8 cellular contexts compared by ENCODE assay signal in genomic region chr16:18997001-18997400, GRCh38. TPM values are rescaled to one million over a fixed set of nuclear protein-coding genes. Genes with fewer than 3 reads are reported as not detected.
DNase-seq lines count a peak whose midpoint lies in the region; ATAC-seq and TF ChIP-seq lines count a peak whose summit lies in the region.
"Not testable (repeated sequence)": the region's sequence is repeated elsewhere in the genome, so short reads cannot be mapped to it uniquely, and the experiment has no call there.
"Had no signal": no experiment of that assay in that cellular context is flagged by ENCODE, and none has a peak within 500 bp of the region (broad histone marks: within the 10 kb centered on the region; RNA-seq: fewer than 3 reads in every experiment).

No MANE protein-coding gene starts in this region.

- H3K4me1 ChIP-seq in PC-3 (ENCODE audit: insufficient read depth, low read length) (peaks cover 43% of the 10 kb centered on the region), RWPE2 (ENCODE audit: insufficient read depth, poor library complexity, severe bottlenecking) (peaks cover 30% of the 10 kb centered on the region), hepatocyte (ENCODE audit: insufficient read depth) (peaks cover 12% of the 10 kb centered on the region), transverse colon (peaks cover 7 to 41% (median 18%) of the 10 kb centered on the region in 4 donors)
- H3K4me1 ChIP-seq in lower lobe of right lung: not testable (repeated sequence)

- not testable (repeated sequence) for H3K36me3 ChIP-seq in PC-3 (ENCODE audit: low read depth, low read length); hepatocyte (replicated peaks; ENCODE audit: insufficient read depth, low read depth); lower lobe of right lung; transverse colon
- peaks cover 17% of the 10 kb centered on the region for H3K36me3 ChIP-seq in RWPE2 (ENCODE audit: low read depth)

- not testable (repeated sequence) for H3K27me3 ChIP-seq in PC-3 (ENCODE audit: low read length); RWPE2 (ENCODE audit: insufficient read depth, poor library complexity, severe bottlenecking); dorsolateral prefrontal cortex; hepatocyte; lower lobe of right lung (ENCODE audit: low read depth); transverse colon

- not testable (repeated sequence) for TF ChIP-seq POLR2A in transverse colon (IDR thresholded peaks at IDR 0.05)

- DNase-seq in PC-3; RWPE2 (ENCODE audit: low spot score); hepatocyte (ENCODE audit: low spot score); lower lobe of right lung; transverse colon: not testable (repeated sequence)
- peak in 1 of 10 donors; percentile 23 for DNase-seq in dorsolateral prefrontal cortex

- H3K9ac ChIP-seq in PC-3 (ENCODE audit: low read length): peak overlapping the region; percentile 90

- peaks cover 12% of the 10 kb centered on the region for H3F3A ChIP-seq in PC-3 (ENCODE audit: low read length, unreplicated experiment)

- not testable (repeated sequence) for H3K4me3 ChIP-seq in PC-3 (ENCODE audit: low read length); RWPE2 (ENCODE audit: severe bottlenecking); dorsolateral prefrontal cortex; hepatocyte; lower lobe of right lung; transverse colon

- intact Hi-C loops in PC-3 (cut with micrococcal nuclease): loop anchor here (1.0 kb wide), 1 partner anchor 12 kb away; no protein-coding TSS in a partner anchor
- intact Hi-C loops in dorsolateral prefrontal cortex (cut with DNase I); lower lobe of right lung (cut with DNase I); transverse colon (cut with DNase I; ENCODE audit: low total_unique reads): not testable (repeated sequence)

- CTCF ChIA-PET in PC-3 (lab: Charles Lee): not testable (repeated sequence)

- TF ChIP-seq CTCF in PC-3 (conservative IDR thresholded peaks at IDR 0.05; ENCODE audit: low read depth, low read length); RWPE2 (IDR thresholded peaks at IDR 0.05; ENCODE audit: poor library complexity, severe bottlenecking); dorsolateral prefrontal cortex (IDR thresholded peaks at IDR 0.05 in 54 of 56, conservative IDR thresholded peaks at IDR 0.05 in 2 of 56; ENCODE audit: low read depth in 1 of 56, partially characterized antibody in 56 of 56); hepatocyte (IDR thresholded peaks at IDR 0.05; ENCODE audit: poor library complexity); lower lobe of right lung (IDR thresholded peaks at IDR 0.05); transverse colon (IDR thresholded peaks at IDR 0.05): not testable (repeated sequence)

- not testable (repeated sequence) for H3K9me2 ChIP-seq in PC-3 (replicated peaks; ENCODE audit: low read length); hepatocyte (replicated peaks; ENCODE audit: insufficient read depth)

- POLR2A ChIA-PET in PC-3 (lab: Charles Lee; ENCODE audit: unreplicated experiment): not testable (repeated sequence)

- H3K4me2 ChIP-seq in PC-3 (ENCODE audit: low read length); hepatocyte: not testable (repeated sequence)

- not testable (repeated sequence) for ATAC-seq in PC-3; RWPE2 (ENCODE audit: low read depth); lower lobe of right lung

- not testable (repeated sequence) for TF ChIP-seq EP300 in transverse colon (IDR thresholded peaks at IDR 0.05; ENCODE audit: low read depth)

- H3K27ac ChIP-seq in PC-3 (ENCODE audit: low read length) (peak overlapping the region; percentile 100), RWPE2 (ENCODE audit: poor library complexity, severe bottlenecking) (peak overlapping the region; percentile 93), dorsolateral prefrontal cortex (peak overlapping the region in 44 of 59 donors; percentile 2 to 92 (median 68)), hepatocyte (peak overlapping the region; percentile 94), lower lobe of right lung (peak overlapping the region; percentile 53), transverse colon (peak overlapping the region; percentile 5 to 86 (median 70))

- in situ Hi-C loops in transverse colon (cut with MboI; ENCODE audit: low pct_ligation_motif_present in 1 of 4, low pct_unique_long_range_greater_than_20kb in 1 of 4, low sequenced_read_pairs in 3 of 4): not testable (repeated sequence)

- not testable (repeated sequence) for H4K20me1 ChIP-seq in PC-3 (ENCODE audit: low read length); hepatocyte (ENCODE audit: insufficient read depth, poor library complexity, severe bottlenecking)

- not testable (repeated sequence) for H3K9me3 ChIP-seq in PC-3 (ENCODE audit: low read length); RWPE2 (ENCODE audit: severe bottlenecking); hepatocyte (ENCODE audit: low read depth); lower lobe of right lung; transverse colon

- not testable (repeated sequence) for BruUV-seq in PC-3 (replicated peaks; lab: Mats Ljungman, UMichigan)

- H2AFZ ChIP-seq in PC-3 (ENCODE audit: low read length); hepatocyte: not testable (repeated sequence)

- 97% methylated on average over 9 of the region's 9 CpGs for WGBS in hepatocyte (ENCODE audit: low lambda C conversion rate, missing lambda C conversion rate)
- 90 to 94% methylated on average over 9 of the region's 9 CpGs for WGBS in transverse colon (ENCODE audit: low coverage in 1 of 2), 2 donors

- peaks cover 25% of the 10 kb centered on the region for H3K79me2 ChIP-seq in PC-3 (ENCODE audit: low read length)
- not testable (repeated sequence) for H3K79me2 ChIP-seq in hepatocyte

RNA-seq across cellular contexts. Expression of gene TMC7, which starts 13.3 kb away (rescaled TPM):
- total RNA-seq in PC-3 (2014; rRNA removed) (5.3 and 6.9 TPM in 2 replicates), dorsolateral prefrontal cortex (10 to 100 TPM in 88 of 120 experiments, 1 to 10 TPM in 32; 4.6 to 56.9 (median 13.3) TPM), hepatocyte (5.9 and 6.5 TPM in 2 replicates), lower lobe of right lung (3.3 TPM), transverse colon (1 to 10 TPM; 4.4 to 9.7 (median 6.2) TPM)
- polyA plus RNA-seq in hepatocyte: 4.4 and 5.7 TPM in 2 replicates
- total RNA-seq: CD4-positive, alpha-beta memory T cell had no signal
- polyA plus RNA-seq: CD14-positive monocyte; CD4-positive, alpha-beta memory T cell had no signal
